In genomic region chr1:180515857-180516388, GRCh38 we compare ENCODE assay signal across 1 cellular context.
TF ChIP-seq lines count a peak whose summit lies in the region.

No MANE protein-coding gene starts in this region.

TF ChIP-seq in K562, 482 proteins besides CTCF, POLR2A, EP300 and RAD21 (continued from another document and continues in another):
- peak; percentile 62; the same call in 1 of the 2 replicates for TF ChIP-seq CC2D1A (IDR thresholded peaks at IDR 0.05)
- peak; percentile 54 for TF ChIP-seq CEBPB (tag; IDR thresholded peaks at IDR 0.05)
- TF ChIP-seq ARID4B (CRISPR knock-in tag; IDR thresholded peaks at IDR 0.05), result no peak
- TF ChIP-seq ARID1B (IDR thresholded peaks at IDR 0.05), result 0 out of 2 replicates have a peak, but pooled peaks have one; percentile 14
- TF ChIP-seq TEAD1 (CRISPR knock-in tag; IDR thresholded peaks at IDR 0.05), result no peak
- 0 out of 2 replicates have a peak, but pooled peaks have one; percentile 22 for TF ChIP-seq XRCC5 (IDR thresholded peaks at IDR 0.05; ENCODE audit: low read depth, low read length)
- no peak for TF ChIP-seq EWSR1 (IDR thresholded peaks at IDR 0.05; ENCODE audit: borderline replicate concordance, low read depth, partially characterized antibody)
- peak; percentile 37; the same call in 1 of the 2 replicates for TF ChIP-seq ZFX (CRISPR knock-in tag; IDR thresholded peaks at IDR 0.05)
- no peak for TF ChIP-seq SNIP1 (IDR thresholded peaks at IDR 0.05; ENCODE audit: low read depth)
- peak; percentile 24; the same call in 1 of the 2 replicates for TF ChIP-seq ETV5 (CRISPR knock-in tag; IDR thresholded peaks at IDR 0.05; ENCODE audit: low read depth)
- peak; percentile 40; the same call in 1 of the 2 replicates for TF ChIP-seq CREM (IDR thresholded peaks at IDR 0.05; ENCODE audit: low read depth)
- no peak for TF ChIP-seq CBX1 (IDR thresholded peaks at IDR 0.05; ENCODE audit: low read depth)
- TF ChIP-seq CHAMP1 (IDR thresholded peaks at IDR 0.05), result 0 out of 2 replicates have a peak, but pooled peaks have one; percentile 29
- peak; percentile 53; the same call in 1 of the 2 replicates for TF ChIP-seq ZNF589 (CRISPR knock-in tag; IDR thresholded peaks at IDR 0.05; ENCODE audit: low read depth)
- no peak for TF ChIP-seq ELF4 (CRISPR knock-in tag; IDR thresholded peaks at IDR 0.05)
- TF ChIP-seq TCF3 (CRISPR knock-in tag; IDR thresholded peaks at IDR 0.05), result 0 out of 2 replicates have a peak, but pooled peaks have one; percentile 3
- TF ChIP-seq POU5F1 (IDR thresholded peaks at IDR 0.05; ENCODE audit: borderline replicate concordance, low read depth, low read length, partially characterized antibody), result no peak
- no peak for TF ChIP-seq TRIM28 (IDR thresholded peaks at IDR 0.05)
- TF ChIP-seq ZBTB9 (CRISPR knock-in tag; IDR thresholded peaks at IDR 0.05), result 0 out of 2 replicates have a peak, but pooled peaks have one; percentile 59
- peak; percentile 72 for TF ChIP-seq EP400 (IDR thresholded peaks at IDR 0.05)
- no peak for TF ChIP-seq SP1 (CRISPR knock-in tag; IDR thresholded peaks at IDR 0.05)
- 0 out of 2 replicates have a peak, but pooled peaks have one; percentile 6 for TF ChIP-seq TOE1 (IDR thresholded peaks at IDR 0.05; ENCODE audit: borderline replicate concordance)
- TF ChIP-seq TOE1 (CRISPR knock-in tag; IDR thresholded peaks at IDR 0.05; ENCODE audit: borderline replicate concordance, low read depth), result no peak
- no peak for TF ChIP-seq RBM25 (IDR thresholded peaks at IDR 0.05; ENCODE audit: low read depth, low read length, severe bottlenecking)
- TF ChIP-seq, protein P1, sequence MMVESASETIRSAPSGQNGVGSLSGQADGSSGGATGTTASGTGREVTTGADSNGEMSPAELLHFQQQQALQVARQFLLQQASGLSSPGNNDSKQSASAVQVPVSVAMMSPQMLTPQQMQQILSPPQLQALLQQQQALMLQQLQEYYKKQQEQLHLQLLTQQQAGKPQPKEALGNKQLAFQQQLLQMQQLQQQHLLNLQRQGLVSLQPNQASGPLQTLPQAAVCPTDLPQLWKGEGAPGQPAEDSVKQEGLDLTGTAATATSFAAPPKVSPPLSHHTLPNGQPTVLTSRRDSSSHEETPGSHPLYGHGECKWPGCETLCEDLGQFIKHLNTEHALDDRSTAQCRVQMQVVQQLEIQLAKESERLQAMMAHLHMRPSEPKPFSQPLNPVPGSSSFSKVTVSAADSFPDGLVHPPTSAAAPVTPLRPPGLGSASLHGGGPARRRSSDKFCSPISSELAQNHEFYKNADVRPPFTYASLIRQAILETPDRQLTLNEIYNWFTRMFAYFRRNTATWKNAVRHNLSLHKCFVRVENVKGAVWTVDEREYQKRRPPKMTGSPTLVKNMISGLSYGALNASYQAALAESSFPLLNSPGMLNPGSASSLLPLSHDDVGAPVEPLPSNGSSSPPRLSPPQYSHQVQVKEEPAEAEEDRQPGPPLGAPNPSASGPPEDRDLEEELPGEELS (CRISPR knock-in tag; IDR thresholded peaks at IDR 0.05; ENCODE audit: borderline replicate concordance), result no peak
- peak; percentile 45; the same call in 1 of the 2 replicates for TF ChIP-seq CTBP1 (IDR thresholded peaks at IDR 0.05; ENCODE audit: borderline replicate concordance)
- TF ChIP-seq SMC3 (conservative IDR thresholded peaks at IDR 0.05; ENCODE audit: insufficient read depth, low read depth, low read length), result peak; percentile 96
- TF ChIP-seq, protein P2, sequence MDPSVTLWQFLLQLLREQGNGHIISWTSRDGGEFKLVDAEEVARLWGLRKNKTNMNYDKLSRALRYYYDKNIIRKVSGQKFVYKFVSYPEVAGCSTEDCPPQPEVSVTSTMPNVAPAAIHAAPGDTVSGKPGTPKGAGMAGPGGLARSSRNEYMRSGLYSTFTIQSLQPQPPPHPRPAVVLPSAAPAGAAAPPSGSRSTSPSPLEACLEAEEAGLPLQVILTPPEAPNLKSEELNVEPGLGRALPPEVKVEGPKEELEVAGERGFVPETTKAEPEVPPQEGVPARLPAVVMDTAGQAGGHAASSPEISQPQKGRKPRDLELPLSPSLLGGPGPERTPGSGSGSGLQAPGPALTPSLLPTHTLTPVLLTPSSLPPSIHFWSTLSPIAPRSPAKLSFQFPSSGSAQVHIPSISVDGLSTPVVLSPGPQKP (CRISPR knock-in tag; IDR thresholded peaks at IDR 0.05), result no peak
- 0 out of 2 replicates have a peak, but pooled peaks have one; percentile 39 for TF ChIP-seq ZBTB17 (CRISPR knock-in tag; IDR thresholded peaks at IDR 0.05)
- 0 out of 2 replicates have a peak, but pooled peaks have one; percentile 64 for TF ChIP-seq ZFPM2 (CRISPR knock-in tag; IDR thresholded peaks at IDR 0.05)
- peak in 1 of 2 experiments; percentile 20; a peak in 1 of 4 replicates for TF ChIP-seq TRIM24 (IDR thresholded peaks at IDR 0.05)
- peak in 1 of 2 experiments; percentile 62; a peak in 2 of 4 replicates for TF ChIP-seq MAZ (CRISPR knock-in tag; conservative IDR thresholded peaks at IDR 0.05 in 1 of 2, IDR thresholded peaks at IDR 0.05 in 1 of 2)
- TF ChIP-seq ZNF592 (IDR thresholded peaks at IDR 0.05), result peak; percentile 77
- TF ChIP-seq FOXA1 (IDR thresholded peaks at IDR 0.05; ENCODE audit: borderline replicate concordance), result no peak
- TF ChIP-seq, protein P3, sequence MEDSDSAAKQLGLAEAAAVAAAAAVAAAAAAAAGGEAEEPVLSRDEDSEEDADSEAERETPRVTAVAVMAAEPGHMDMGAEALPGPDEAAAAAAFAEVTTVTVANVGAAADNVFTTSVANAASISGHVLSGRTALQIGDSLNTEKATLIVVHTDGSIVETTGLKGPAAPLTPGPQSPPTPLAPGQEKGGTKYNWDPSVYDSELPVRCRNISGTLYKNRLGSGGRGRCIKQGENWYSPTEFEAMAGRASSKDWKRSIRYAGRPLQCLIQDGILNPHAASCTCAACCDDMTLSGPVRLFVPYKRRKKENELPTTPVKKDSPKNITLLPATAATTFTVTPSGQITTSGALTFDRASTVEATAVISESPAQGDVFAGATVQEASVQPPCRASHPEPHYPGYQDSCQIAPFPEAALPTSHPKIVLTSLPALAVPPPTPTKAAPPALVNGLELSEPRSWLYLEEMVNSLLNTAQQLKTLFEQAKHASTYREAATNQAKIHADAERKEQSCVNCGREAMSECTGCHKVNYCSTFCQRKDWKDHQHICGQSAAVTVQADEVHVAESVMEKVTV (CRISPR knock-in tag; IDR thresholded peaks at IDR 0.05), result peak; percentile 97
- TF ChIP-seq RBFOX2 (IDR thresholded peaks at IDR 0.05; ENCODE audit: low read depth, low read length), result 0 out of 2 replicates have a peak, but pooled peaks have one; percentile 41
- no peak for TF ChIP-seq CREB5 (CRISPR knock-in tag; IDR thresholded peaks at IDR 0.05)
- TF ChIP-seq CXXC5 (CRISPR knock-in tag; IDR thresholded peaks at IDR 0.05), result peak; percentile 34
- peak; percentile 92; the same call in 1 of the 2 replicates for TF ChIP-seq STAG1 (CRISPR knock-in tag; IDR thresholded peaks at IDR 0.05; ENCODE audit: borderline replicate concordance)
- peak; percentile 53; the same call in 1 of the 2 replicates for TF ChIP-seq SOX6 (IDR thresholded peaks at IDR 0.05)
- TF ChIP-seq NBN (IDR thresholded peaks at IDR 0.05; ENCODE audit: low read depth), result peak; percentile 75; the same call in 1 of the 2 replicates
- TF ChIP-seq JUND (IDR thresholded peaks at IDR 0.05; ENCODE audit: borderline replicate concordance, low read depth, low read length), result peak; percentile 31; the same call in 1 of the 2 replicates
- TF ChIP-seq JUND (tag; IDR thresholded peaks at IDR 0.05; ENCODE audit: borderline replicate concordance, low read depth, low read length), result no peak
